ENCODE assay signal across 3 cellular contexts in the genomic region with DNA sequence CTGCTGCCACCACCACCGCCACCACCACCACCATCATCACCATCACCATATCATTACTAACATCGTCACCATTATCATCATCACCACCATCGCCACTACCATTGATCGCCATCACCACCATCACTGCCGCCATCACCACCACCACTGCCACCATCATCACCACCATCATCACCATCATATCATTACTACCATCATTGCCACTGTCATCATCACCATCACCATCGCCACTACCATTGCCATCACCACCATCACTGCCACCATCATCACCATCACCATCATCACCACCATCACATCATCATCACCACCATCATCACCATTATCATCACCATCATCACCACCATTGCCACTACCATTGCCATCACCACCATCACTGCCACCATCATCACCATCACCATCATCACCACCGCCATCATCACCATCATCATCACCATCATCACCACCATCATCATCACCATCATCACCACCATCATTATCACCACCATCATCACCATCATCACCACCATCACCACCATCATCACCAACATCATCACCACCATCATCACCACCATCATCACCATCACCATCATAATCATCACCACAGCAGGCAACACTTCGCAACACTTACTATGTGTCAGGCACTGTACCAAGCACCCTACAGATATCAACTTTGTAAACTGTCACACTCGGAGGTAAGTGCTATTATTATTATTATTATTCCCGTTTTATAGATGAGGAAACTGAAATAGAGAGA.
TF ChIP-seq lines count a peak whose summit lies in the region.

No MANE protein-coding gene starts in this region.

TF ChIP-seq in HepG2, 621 proteins besides CTCF, POLR2A, EP300 and RAD21 (continues in another document):
- no peak for TF ChIP-seq MAFK (conservative IDR thresholded peaks at IDR 0.05 in 1 of 2, IDR thresholded peaks at IDR 0.05 in 1 of 2; ENCODE audit: low read length in 2 of 2)
- 0 out of 2 replicates have a peak, but pooled peaks have one; percentile 4 for TF ChIP-seq ATF7 (IDR thresholded peaks at IDR 0.05)
- TF ChIP-seq ATF7 (CRISPR knock-in tag; IDR thresholded peaks at IDR 0.05) = no peak
- no peak for TF ChIP-seq NR2F2 (IDR thresholded peaks at IDR 0.05; ENCODE audit: borderline replicate concordance, low read depth)
- TF ChIP-seq RFX5 (IDR thresholded peaks at IDR 0.05; ENCODE audit: low read depth, low read length) = no peak
- no peak for TF ChIP-seq STAG1 (CRISPR knock-in tag; IDR thresholded peaks at IDR 0.05)
- TF ChIP-seq, protein P1, sequence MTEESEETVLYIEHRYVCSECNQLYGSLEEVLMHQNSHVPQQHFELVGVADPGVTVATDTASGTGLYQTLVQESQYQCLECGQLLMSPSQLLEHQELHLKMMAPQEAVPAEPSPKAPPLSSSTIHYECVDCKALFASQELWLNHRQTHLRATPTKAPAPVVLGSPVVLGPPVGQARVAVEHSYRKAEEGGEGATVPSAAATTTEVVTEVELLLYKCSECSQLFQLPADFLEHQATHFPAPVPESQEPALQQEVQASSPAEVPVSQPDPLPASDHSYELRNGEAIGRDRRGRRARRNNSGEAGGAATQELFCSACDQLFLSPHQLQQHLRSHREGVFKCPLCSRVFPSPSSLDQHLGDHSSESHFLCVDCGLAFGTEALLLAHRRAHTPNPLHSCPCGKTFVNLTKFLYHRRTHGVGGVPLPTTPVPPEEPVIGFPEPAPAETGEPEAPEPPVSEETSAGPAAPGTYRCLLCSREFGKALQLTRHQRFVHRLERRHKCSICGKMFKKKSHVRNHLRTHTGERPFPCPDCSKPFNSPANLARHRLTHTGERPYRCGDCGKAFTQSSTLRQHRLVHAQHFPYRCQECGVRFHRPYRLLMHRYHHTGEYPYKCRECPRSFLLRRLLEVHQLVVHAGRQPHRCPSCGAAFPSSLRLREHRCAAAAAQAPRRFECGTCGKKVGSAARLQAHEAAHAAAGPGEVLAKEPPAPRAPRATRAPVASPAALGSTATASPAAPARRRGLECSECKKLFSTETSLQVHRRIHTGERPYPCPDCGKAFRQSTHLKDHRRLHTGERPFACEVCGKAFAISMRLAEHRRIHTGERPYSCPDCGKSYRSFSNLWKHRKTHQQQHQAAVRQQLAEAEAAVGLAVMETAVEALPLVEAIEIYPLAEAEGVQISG (CRISPR knock-in tag; IDR thresholded peaks at IDR 0.05) = no peak
- no peak for TF ChIP-seq SNRNP70 (IDR thresholded peaks at IDR 0.05; ENCODE audit: low read depth, low read length)

TF ChIP-seq in IMR-90, 13 proteins besides CTCF, POLR2A, EP300 and RAD21:
- TF ChIP-seq NFE2L2 (IDR thresholded peaks at IDR 0.05; ENCODE audit: low read depth, low read length) (no peak), RFX5 (IDR thresholded peaks at IDR 0.05; ENCODE audit: low read depth, low read length) (no peak), MAFK (IDR thresholded peaks at IDR 0.05; ENCODE audit: low read depth, low read length) (no peak), BHLHE40 (IDR thresholded peaks at IDR 0.05; ENCODE audit: low read depth, low read length) (no peak), MXI1 (IDR thresholded peaks at IDR 0.05; ENCODE audit: borderline replicate concordance, low read depth, low read length) (no peak), FOS (IDR thresholded peaks at IDR 0.05; ENCODE audit: low read depth, low read length) (no peak), RCOR1 (IDR thresholded peaks at IDR 0.05; ENCODE audit: insufficient replicate concordance, low read length) (no peak), MAZ (IDR thresholded peaks at IDR 0.05; ENCODE audit: borderline replicate concordance, low read depth, low read length) (no peak)
- TF ChIP-seq, protein P2, sequence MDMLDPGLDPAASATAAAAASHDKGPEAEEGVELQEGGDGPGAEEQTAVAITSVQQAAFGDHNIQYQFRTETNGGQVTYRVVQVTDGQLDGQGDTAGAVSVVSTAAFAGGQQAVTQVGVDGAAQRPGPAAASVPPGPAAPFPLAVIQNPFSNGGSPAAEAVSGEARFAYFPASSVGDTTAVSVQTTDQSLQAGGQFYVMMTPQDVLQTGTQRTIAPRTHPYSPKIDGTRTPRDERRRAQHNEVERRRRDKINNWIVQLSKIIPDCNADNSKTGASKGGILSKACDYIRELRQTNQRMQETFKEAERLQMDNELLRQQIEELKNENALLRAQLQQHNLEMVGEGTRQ (IDR thresholded peaks at IDR 0.05; ENCODE audit: low read depth, low read length) = no peak

TF ChIP-seq in WTC11, 78 proteins besides CTCF, POLR2A, EP300 and RAD21:
- TF ChIP-seq CREM (CRISPR knock-in tag; IDR thresholded peaks at IDR 0.05) = no peak
- TF ChIP-seq, protein P3, sequence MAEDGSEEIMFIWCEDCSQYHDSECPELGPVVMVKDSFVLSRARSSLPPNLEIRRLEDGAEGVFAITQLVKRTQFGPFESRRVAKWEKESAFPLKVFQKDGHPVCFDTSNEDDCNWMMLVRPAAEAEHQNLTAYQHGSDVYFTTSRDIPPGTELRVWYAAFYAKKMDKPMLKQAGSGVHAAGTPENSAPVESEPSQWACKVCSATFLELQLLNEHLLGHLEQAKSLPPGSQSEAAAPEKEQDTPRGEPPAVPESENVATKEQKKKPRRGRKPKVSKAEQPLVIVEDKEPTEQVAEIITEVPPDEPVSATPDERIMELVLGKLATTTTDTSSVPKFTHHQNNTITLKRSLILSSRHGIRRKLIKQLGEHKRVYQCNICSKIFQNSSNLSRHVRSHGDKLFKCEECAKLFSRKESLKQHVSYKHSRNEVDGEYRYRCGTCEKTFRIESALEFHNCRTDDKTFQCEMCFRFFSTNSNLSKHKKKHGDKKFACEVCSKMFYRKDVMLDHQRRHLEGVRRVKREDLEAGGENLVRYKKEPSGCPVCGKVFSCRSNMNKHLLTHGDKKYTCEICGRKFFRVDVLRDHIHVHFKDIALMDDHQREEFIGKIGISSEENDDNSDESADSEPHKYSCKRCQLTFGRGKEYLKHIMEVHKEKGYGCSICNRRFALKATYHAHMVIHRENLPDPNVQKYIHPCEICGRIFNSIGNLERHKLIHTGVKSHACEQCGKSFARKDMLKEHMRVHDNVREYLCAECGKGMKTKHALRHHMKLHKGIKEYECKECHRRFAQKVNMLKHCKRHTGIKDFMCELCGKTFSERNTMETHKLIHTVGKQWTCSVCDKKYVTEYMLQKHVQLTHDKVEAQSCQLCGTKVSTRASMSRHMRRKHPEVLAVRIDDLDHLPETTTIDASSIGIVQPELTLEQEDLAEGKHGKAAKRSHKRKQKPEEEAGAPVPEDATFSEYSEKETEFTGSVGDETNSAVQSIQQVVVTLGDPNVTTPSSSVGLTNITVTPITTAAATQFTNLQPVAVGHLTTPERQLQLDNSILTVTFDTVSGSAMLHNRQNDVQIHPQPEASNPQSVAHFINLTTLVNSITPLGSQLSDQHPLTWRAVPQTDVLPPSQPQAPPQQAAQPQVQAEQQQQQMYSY (CRISPR knock-in tag; IDR thresholded peaks at IDR 0.05) = no peak
- TF ChIP-seq JUN (CRISPR knock-in tag; IDR thresholded peaks at IDR 0.05) = no peak
- no peak for TF ChIP-seq KAT7 (CRISPR knock-in tag; IDR thresholded peaks at IDR 0.05; ENCODE audit: borderline replicate concordance)
- no peak for TF ChIP-seq ZNF396 (CRISPR knock-in tag; IDR thresholded peaks at IDR 0.05; ENCODE audit: borderline replicate concordance)
- TF ChIP-seq, protein P4, sequence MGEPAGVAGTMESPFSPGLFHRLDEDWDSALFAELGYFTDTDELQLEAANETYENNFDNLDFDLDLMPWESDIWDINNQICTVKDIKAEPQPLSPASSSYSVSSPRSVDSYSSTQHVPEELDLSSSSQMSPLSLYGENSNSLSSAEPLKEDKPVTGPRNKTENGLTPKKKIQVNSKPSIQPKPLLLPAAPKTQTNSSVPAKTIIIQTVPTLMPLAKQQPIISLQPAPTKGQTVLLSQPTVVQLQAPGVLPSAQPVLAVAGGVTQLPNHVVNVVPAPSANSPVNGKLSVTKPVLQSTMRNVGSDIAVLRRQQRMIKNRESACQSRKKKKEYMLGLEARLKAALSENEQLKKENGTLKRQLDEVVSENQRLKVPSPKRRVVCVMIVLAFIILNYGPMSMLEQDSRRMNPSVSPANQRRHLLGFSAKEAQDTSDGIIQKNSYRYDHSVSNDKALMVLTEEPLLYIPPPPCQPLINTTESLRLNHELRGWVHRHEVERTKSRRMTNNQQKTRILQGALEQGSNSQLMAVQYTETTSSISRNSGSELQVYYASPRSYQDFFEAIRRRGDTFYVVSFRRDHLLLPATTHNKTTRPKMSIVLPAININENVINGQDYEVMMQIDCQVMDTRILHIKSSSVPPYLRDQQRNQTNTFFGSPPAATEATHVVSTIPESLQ (CRISPR knock-in tag; IDR thresholded peaks at IDR 0.05) = no peak
- TF ChIP-seq, protein P5, sequence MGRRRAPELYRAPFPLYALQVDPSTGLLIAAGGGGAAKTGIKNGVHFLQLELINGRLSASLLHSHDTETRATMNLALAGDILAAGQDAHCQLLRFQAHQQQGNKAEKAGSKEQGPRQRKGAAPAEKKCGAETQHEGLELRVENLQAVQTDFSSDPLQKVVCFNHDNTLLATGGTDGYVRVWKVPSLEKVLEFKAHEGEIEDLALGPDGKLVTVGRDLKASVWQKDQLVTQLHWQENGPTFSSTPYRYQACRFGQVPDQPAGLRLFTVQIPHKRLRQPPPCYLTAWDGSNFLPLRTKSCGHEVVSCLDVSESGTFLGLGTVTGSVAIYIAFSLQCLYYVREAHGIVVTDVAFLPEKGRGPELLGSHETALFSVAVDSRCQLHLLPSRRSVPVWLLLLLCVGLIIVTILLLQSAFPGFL (CRISPR knock-in tag; IDR thresholded peaks at IDR 0.05; ENCODE audit: borderline replicate concordance) = no peak
- TF ChIP-seq, protein P6, sequence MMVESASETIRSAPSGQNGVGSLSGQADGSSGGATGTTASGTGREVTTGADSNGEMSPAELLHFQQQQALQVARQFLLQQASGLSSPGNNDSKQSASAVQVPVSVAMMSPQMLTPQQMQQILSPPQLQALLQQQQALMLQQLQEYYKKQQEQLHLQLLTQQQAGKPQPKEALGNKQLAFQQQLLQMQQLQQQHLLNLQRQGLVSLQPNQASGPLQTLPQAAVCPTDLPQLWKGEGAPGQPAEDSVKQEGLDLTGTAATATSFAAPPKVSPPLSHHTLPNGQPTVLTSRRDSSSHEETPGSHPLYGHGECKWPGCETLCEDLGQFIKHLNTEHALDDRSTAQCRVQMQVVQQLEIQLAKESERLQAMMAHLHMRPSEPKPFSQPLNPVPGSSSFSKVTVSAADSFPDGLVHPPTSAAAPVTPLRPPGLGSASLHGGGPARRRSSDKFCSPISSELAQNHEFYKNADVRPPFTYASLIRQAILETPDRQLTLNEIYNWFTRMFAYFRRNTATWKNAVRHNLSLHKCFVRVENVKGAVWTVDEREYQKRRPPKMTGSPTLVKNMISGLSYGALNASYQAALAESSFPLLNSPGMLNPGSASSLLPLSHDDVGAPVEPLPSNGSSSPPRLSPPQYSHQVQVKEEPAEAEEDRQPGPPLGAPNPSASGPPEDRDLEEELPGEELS (CRISPR knock-in tag; IDR thresholded peaks at IDR 0.05) = no peak
- TF ChIP-seq ZNF138 (CRISPR knock-in tag; conservative IDR thresholded peaks at IDR 0.05) = no peak
